ENCODE assay signal across 20 cellular contexts in genomic region chr12:27685274-27685673, GRCh38. TPM values are rescaled to one million over a fixed set of nuclear protein-coding genes. Genes with fewer than 3 reads are reported as not detected.
DNase-seq lines count a peak whose midpoint lies in the region; ATAC-seq, FAIRE-seq and TF ChIP-seq lines count a peak whose summit lies in the region.
"Had no signal": no experiment of that assay in that cellular context is flagged by ENCODE, and none has a peak within 500 bp of the region (broad histone marks: within the 10 kb centered on the region; RNA-seq: fewer than 3 reads in every experiment).

No MANE protein-coding gene starts in this region.

- no peaks in the 10 kb centered on the region for H3K27me3 ChIP-seq in colonic mucosa

- H3K4me3 Mint-ChIP-seq in activated CD8-positive, alpha-beta T cell treated with anti-CD3 and anti-CD28 coated beads, Interleukin-2, amount 10 ng/mL, durations not matched to agents 7 days and 5 days, result no peak overlapping the region
- H3K4me3 Mint-ChIP-seq: CD4-positive, alpha-beta memory T cell had no signal

- POLR2A ChIA-PET in A549 (lab: Yijun Ruan, JAX), result no interaction called here
- POLR2A ChIA-PET in activated CD8-positive, alpha-beta T cell treated with anti-CD3 and anti-CD28 coated beads, Interleukin-2, amount 10 ng/mL, durations not matched to agents 7 days and 5 days (lab: Charles Lee), result no interaction called here

- H3K4me1 Mint-ChIP-seq in activated CD8-positive, alpha-beta T cell treated with anti-CD3 and anti-CD28 coated beads, Interleukin-2, amount 10 ng/mL, durations not matched to agents 7 days and 5 days (ENCODE audit: low read depth), result no peaks in the 10 kb centered on the region
- H3K4me1 Mint-ChIP-seq: CD4-positive, alpha-beta memory T cell had no signal

- no peak for ATAC-seq in A549
- ATAC-seq in mucosa of descending colon, result peak; percentile 54
- no peak for ATAC-seq in activated CD8-positive, alpha-beta T cell treated with anti-CD3 and anti-CD28 coated beads, Interleukin-2, amount 10 ng/mL, durations not matched to agents 7 days and 5 days

- TF ChIP-seq POLR2A in A549 (IDR thresholded peaks at IDR 0.05; ENCODE audit: low read length), result no peak

- TF ChIP-seq CTCF in A549 (IDR thresholded peaks at IDR 0.05), result no peak
- TF ChIP-seq CTCF in colonic mucosa (IDR thresholded peaks at IDR 0.05), result no peak
- no peak for TF ChIP-seq CTCF in mucosa of descending colon (IDR thresholded peaks at IDR 0.05)

- intact Hi-C loops in colonic mucosa (cut with DNase I), result no loop called here
- intact Hi-C loops in mucosa of descending colon (cut with DNase I, micrococcal nuclease), result no loop called here

- no peak overlapping the region for H3K9ac ChIP-seq in colonic mucosa (ENCODE audit: low read depth in 2 of 2, low read length in 2 of 2)
- H3K9ac ChIP-seq: GM23248 had no signal

- no peak for TF ChIP-seq EP300 in A549 (IDR thresholded peaks at IDR 0.05)

- H3K36me3 Mint-ChIP-seq in activated CD8-positive, alpha-beta T cell treated with anti-CD3 and anti-CD28 coated beads, Interleukin-2, amount 10 ng/mL, durations not matched to agents 7 days and 5 days (ENCODE audit: low read depth), result no peaks in the 10 kb centered on the region
- H3K36me3 Mint-ChIP-seq: CD4-positive, alpha-beta memory T cell had no signal

- CTCF ChIA-PET in A549 (lab: Yijun Ruan, JAX), result no interaction called here
- CTCF ChIA-PET in activated CD8-positive, alpha-beta T cell treated with anti-CD3 and anti-CD28 coated beads, Interleukin-2, amount 10 ng/mL, durations not matched to agents 7 days and 5 days (lab: Charles Lee), result interaction anchor here (1.2 to 1.8 kb wide), 2 partner anchors 19 to 33 kb away, joined by 3 to 4 read pairs; no protein-coding TSS in a partner anchor

- H3K36me3 ChIP-seq in colonic mucosa (no peaks in the 10 kb centered on the region), mucosa of descending colon (ENCODE audit: low read depth) (no peaks in the 10 kb centered on the region)

- no peak for FAIRE-seq in A549 (lab: Jason Lieb, UNC)
- FAIRE-seq: GM19239, H1 had no signal

- H3K4me2 ChIP-seq in A549, result peak overlapping the region; percentile 23; the same call in 1 of the 3 replicates

- H3K27ac ChIP-seq in A549 (no peak overlapping the region), colonic mucosa (peak overlapping the region; percentile 34)
- H3K27ac ChIP-seq: 22Rv1, GM23248 had no signal

- DNase-seq in A549 (ENCODE audit: low read depth in 1 of 2, low spot score in 1 of 2) (no peak), colonic mucosa (no peak), mucosa of descending colon (no peak), AG08396 (ENCODE audit: low spot score) (no peak), cerebellum (ENCODE audit: low spot score) (no peak)
- no peak for DNase-seq in activated CD8-positive, alpha-beta T cell treated with anti-CD3 and anti-CD28 coated beads, Interleukin-2, amount 10 ng/mL, durations not matched to agents 7 days and 5 days
- DNase-seq: ACHN; C1 segment of cervical spinal cord; Calu3; CD4-positive, alpha-beta memory T cell; COR-L47; DMS53; DMS79 treated with DMSO at 0.1 percent for 48 hours; GF-D8; GM23248; H7; HCEC 1CT had no signal

- no peaks in the 10 kb centered on the region for H3K9me3 Mint-ChIP-seq in activated CD8-positive, alpha-beta T cell treated with anti-CD3 and anti-CD28 coated beads, Interleukin-2, amount 10 ng/mL, durations not matched to agents 7 days and 5 days (ENCODE audit: insufficient read depth)
- H3K9me3 Mint-ChIP-seq: CD4-positive, alpha-beta memory T cell had no signal

- 57% methylated on average over 2 of the region's 2 CpGs for WGBS in A549 (ENCODE audit: missing lambda C conversion rate)

- H3K4me1 ChIP-seq in A549 (peaks cover 14% of the 10 kb centered on the region; the same call in 2 of the 3 replicates), colonic mucosa (no peaks in the 10 kb centered on the region), mucosa of descending colon (ENCODE audit: low read depth) (peaks cover 24% of the 10 kb centered on the region)

- no peak overlapping the region for H3K27ac Mint-ChIP-seq in activated CD8-positive, alpha-beta T cell treated with anti-CD3 and anti-CD28 coated beads, Interleukin-2, amount 10 ng/mL, durations not matched to agents 7 days and 5 days
- H3K27ac Mint-ChIP-seq: CD4-positive, alpha-beta memory T cell had no signal

- H3K9me3 ChIP-seq in A549 (no peaks in the 10 kb centered on the region), colonic mucosa (no peaks in the 10 kb centered on the region), mucosa of descending colon (no peaks in the 10 kb centered on the region)

- no peaks in the 10 kb centered on the region for H3K27me3 Mint-ChIP-seq in activated CD8-positive, alpha-beta T cell treated with anti-CD3 and anti-CD28 coated beads, Interleukin-2, amount 10 ng/mL, durations not matched to agents 7 days and 5 days (ENCODE audit: low read depth)
- H3K27me3 Mint-ChIP-seq: CD4-positive, alpha-beta memory T cell had no signal

- TF ChIP-seq RAD21 in A549 (conservative IDR thresholded peaks at IDR 0.05 in 1 of 2, IDR thresholded peaks at IDR 0.05 in 1 of 2), result no peak

- no peak overlapping the region for H3K4me3 ChIP-seq in A549
- no peak overlapping the region for H3K4me3 ChIP-seq in colonic mucosa
- no peak overlapping the region for H3K4me3 ChIP-seq in mucosa of descending colon
- H3K4me3 ChIP-seq: GM23248 had no signal

TF ChIP-seq in A549, 52 proteins besides CTCF, POLR2A, EP300 and RAD21:
- TF ChIP-seq PHF8 (IDR thresholded peaks at IDR 0.05; ENCODE audit: borderline replicate concordance, low read depth) (no peak), HDAC2 (IDR thresholded peaks at IDR 0.05) (no peak), HOXB13 (CRISPR knock-in tag; IDR thresholded peaks at IDR 0.05; ENCODE audit: low read depth) (no peak), ZFP36 (IDR thresholded peaks at IDR 0.05; ENCODE audit: borderline replicate concordance, partially characterized antibody) (no peak), HMGXB4 (CRISPR knock-in tag; IDR thresholded peaks at IDR 0.05; ENCODE audit: borderline replicate concordance) (no peak)

RNA-seq across cellular contexts. Expression of gene REP15, which starts 11.0 kb away (rescaled TPM):
- polyA plus RNA-seq in A549 (2011; rRNA removed), result 0.66 and 0.81 TPM in 2 replicates
- 0.17 and 0.33 TPM in 2 replicates for polyA plus RNA-seq in A549 (2012; cell fraction: cytosol; rRNA removed)
- 0.22 and 0.50 TPM in 2 replicates for polyA plus RNA-seq in A549 (2012; cell fraction: nucleus; rRNA removed)
- polyA plus RNA-seq in A549 (2017; fragmentation: RNase III; extraction: RNeasy Plus Mini Kit Qiagen cat#74134 plus additional on column Dnase treatment), result 0.34 to 0.83 TPM (median 0.41 TPM) in 3 replicates
- 0.54 and 1.2 TPM in 2 replicates for polyA minus RNA-seq in A549 (2011; rRNA and poly(A)+ RNA removed)
- 10 to 100 TPM; 33.4 to 58.5 TPM for total RNA-seq in colonic mucosa
- 10 to 100 TPM; 14.3 to 51.4 (median 51.1) TPM for total RNA-seq in mucosa of descending colon
- total RNA-seq in cerebellum, result 0.82 TPM
- total RNA-seq in activated CD8-positive, alpha-beta T cell treated with anti-CD3 and anti-CD28 coated beads, Interleukin-2, amount 10 ng/mL, durations not matched to agents 7 days and 5 days, result under 1 TPM in 1 of 2 experiments, not detected in 1; 0.42 TPM
- total RNA-seq: CD4-positive, alpha-beta memory T cell had no signal

RNA-seq across cellular contexts. Expression of gene MRPS35, which starts 25.4 kb away (rescaled TPM):
- 153 and 186 TPM in 2 replicates for polyA plus RNA-seq in A549 (2011; rRNA removed)
- polyA plus RNA-seq in A549 (2012; cell fraction: cytosol; rRNA removed), result 76.4 and 79.2 TPM in 2 replicates
- polyA plus RNA-seq in A549 (2012; cell fraction: nucleus; rRNA removed), result 25.0 and 30.8 TPM in 2 replicates
- polyA plus RNA-seq in A549 (2017; fragmentation: RNase III; extraction: RNeasy Plus Mini Kit Qiagen cat#74134 plus additional on column Dnase treatment), result 104 to 109 TPM (median 107 TPM) in 3 replicates
- 30.2 and 33.1 TPM in 2 replicates for polyA minus RNA-seq in A549 (2011; rRNA and poly(A)+ RNA removed)
- total RNA-seq in colonic mucosa, result 10 to 100 TPM; 85.8 to 90.7 TPM
- 10 to 100 TPM; 50.2 to 72.6 (median 67.3) TPM for total RNA-seq in mucosa of descending colon
- 36.1 TPM for total RNA-seq in cerebellum
- 10 to 100 TPM; 39.1 to 40.0 TPM for total RNA-seq in activated CD8-positive, alpha-beta T cell treated with anti-CD3 and anti-CD28 coated beads, Interleukin-2, amount 10 ng/mL, durations not matched to agents 7 days and 5 days
